8 cellular contexts compared by ENCODE assay signal in the genomic region with DNA sequence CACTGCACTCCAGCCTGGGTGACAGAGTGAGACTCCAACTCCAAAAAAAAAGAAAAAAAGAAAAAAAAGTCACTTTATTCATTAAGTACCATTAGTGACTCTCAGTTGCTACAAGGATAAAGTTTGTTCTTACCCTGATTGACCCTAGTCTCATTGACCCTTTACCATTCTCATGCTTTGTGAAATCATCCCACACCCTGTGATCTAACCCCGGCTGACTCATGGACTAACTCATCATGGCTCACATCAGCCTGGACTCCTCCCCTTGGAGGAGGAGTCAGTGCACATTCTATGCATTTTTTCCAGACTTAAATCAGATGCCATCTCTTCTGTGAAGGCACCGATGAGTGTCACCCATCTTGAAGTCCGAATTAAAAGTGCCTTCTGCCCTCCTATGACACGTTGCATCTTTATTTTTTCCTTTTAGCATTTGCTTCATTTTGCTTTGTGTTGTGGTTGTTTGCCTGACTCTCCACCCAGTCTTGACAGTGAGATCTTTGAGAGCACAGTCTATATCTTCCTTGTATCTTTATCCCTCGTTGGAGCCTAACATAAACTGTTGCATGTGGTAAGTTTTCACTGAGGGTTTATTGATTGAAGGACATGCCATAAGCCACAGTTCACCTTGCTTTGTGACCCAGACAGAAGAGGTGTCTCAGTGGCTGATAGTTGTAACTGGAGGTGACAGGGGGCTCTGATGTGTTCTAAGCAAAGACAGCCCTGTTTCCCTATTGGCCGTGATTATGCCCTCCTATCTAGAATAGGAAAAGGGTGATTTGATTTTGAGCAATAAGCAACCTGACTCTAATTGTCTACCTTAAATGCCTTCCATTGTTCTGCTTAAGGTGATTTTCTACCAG.
DNase-seq lines count a peak whose midpoint lies in the region; ATAC-seq lines count a peak whose summit lies in the region.

No MANE protein-coding gene starts in this region.

- H3K4me1 Mint-ChIP-seq in T-helper 1 cell treated with Interleukin-12 subunit alpha and Interleukin-12 subunit beta and Interleukin-4 antibody, amounts not matched to agents 30 μg/mL and 1 μg/mL, for 36 hours (ENCODE audit: low read depth), result peaks cover 35% of the 10 kb centered on the region

- no CpG with 5 or more reads among the region's 6 CpGs for WGBS in neuronal stem cell (ENCODE audit: extremely low coverage in 2 of 2, insufficient read length in 2 of 2, insufficient replicate concordance in 1 of 2), 2 donors

- no peak overlapping the region for H3K4me3 ChIP-seq in neuronal stem cell (ENCODE audit: low read length in 2 of 2)

- H3K36me3 ChIP-seq in neuronal stem cell (replicated peaks in 1 of 2; ENCODE audit: control insufficient read depth in 2 of 2, insufficient read depth in 2 of 2, low read length in 2 of 2), result no peaks in the 10 kb centered on the region

- H4K8ac ChIP-seq in neuronal stem cell (ENCODE audit: low read depth, low read length), result no peak overlapping the region

- H3K27me3 Mint-ChIP-seq in T-helper 1 cell treated with Interleukin-12 subunit alpha and Interleukin-12 subunit beta and Interleukin-4 antibody, amounts not matched to agents 30 μg/mL and 1 μg/mL, for 36 hours (ENCODE audit: low read depth), result no peaks in the 10 kb centered on the region

- H2BK120ac ChIP-seq in neuronal stem cell (ENCODE audit: low read depth, low read length), result no peak overlapping the region

- H4K91ac ChIP-seq in neuronal stem cell (ENCODE audit: low read depth, low read length, poor library complexity), result no peak overlapping the region

- peak overlapping the region; percentile 57 for H3K4me3 Mint-ChIP-seq in T-helper 1 cell treated with Interleukin-12 subunit alpha and Interleukin-12 subunit beta and Interleukin-4 antibody, amounts not matched to agents 30 μg/mL and 1 μg/mL, for 36 hours

- DNase-seq in EL (peak; percentile 98), dedifferentiated amniotic fluid mesenchymal stem cell (ENCODE audit: extremely low spot score) (peak; percentile 81), neuronal stem cell (ENCODE audit: low spot score) (peak; percentile 24), NCI-H1048 (lab: John Stamatoyannopoulos, UW) (no peak), cerebellar nuclear complex (lab: John Stamatoyannopoulos, UW) (no peak)

- H2BK15ac ChIP-seq in neuronal stem cell (ENCODE audit: low read length), result no peak overlapping the region

- no peak overlapping the region for H3K9ac ChIP-seq in neuronal stem cell (ENCODE audit: low read depth, low read length, poor library complexity)

- no peak overlapping the region for H3K4ac ChIP-seq in neuronal stem cell (ENCODE audit: low read length)

- H2AK5ac ChIP-seq in neuronal stem cell (ENCODE audit: low read depth, low read length), result no peak overlapping the region

- H2AFZ ChIP-seq in neuronal stem cell (ENCODE audit: low read length), result peak overlapping the region; percentile 8

- H3K14ac ChIP-seq in neuronal stem cell (ENCODE audit: low read length), result no peak overlapping the region

- no peak overlapping the region for H3K4me2 ChIP-seq in neuronal stem cell (ENCODE audit: insufficient read depth, low read length, poor library complexity, severe bottlenecking)

- H3K27ac Mint-ChIP-seq in T-helper 1 cell treated with Interleukin-12 subunit alpha and Interleukin-12 subunit beta and Interleukin-4 antibody, amounts not matched to agents 30 μg/mL and 1 μg/mL, for 36 hours, result peak overlapping the region; percentile 88

- H3K9me3 ChIP-seq in neuronal stem cell (replicated peaks in 1 of 2; ENCODE audit: control insufficient read depth in 2 of 2, insufficient read depth in 1 of 2, low read depth in 1 of 2, low read length in 2 of 2), result no peaks in the 10 kb centered on the region

- no peaks in the 10 kb centered on the region for H3K27me3 ChIP-seq in neuronal stem cell (ENCODE audit: control insufficient read depth in 3 of 3, insufficient read depth in 3 of 3, low read depth in 1 of 3, low read length in 3 of 3)

- H2BK12ac ChIP-seq in neuronal stem cell (ENCODE audit: low read length), result no peak overlapping the region

- H3K18ac ChIP-seq in neuronal stem cell (ENCODE audit: low read length), result no peak overlapping the region

- no peak overlapping the region for H3K23ac ChIP-seq in neuronal stem cell (ENCODE audit: low read depth, low read length, poor library complexity)

- H3K36me3 Mint-ChIP-seq in T-helper 1 cell treated with Interleukin-12 subunit alpha and Interleukin-12 subunit beta and Interleukin-4 antibody, amounts not matched to agents 30 μg/mL and 1 μg/mL, for 36 hours (ENCODE audit: low read depth), result peaks cover 16% of the 10 kb centered on the region

- no peaks in the 10 kb centered on the region for H3K79me1 ChIP-seq in neuronal stem cell (ENCODE audit: low read depth, low read length)

- no peak overlapping the region for H2BK5ac ChIP-seq in neuronal stem cell (ENCODE audit: low read length)

- peaks cover 0 to 6% of the 10 kb centered on the region in 2 donors for H3K4me1 ChIP-seq in neuronal stem cell (ENCODE audit: control insufficient read depth in 2 of 2, insufficient read depth in 1 of 2, low read depth in 1 of 2, low read length in 2 of 2)

- no peaks in the 10 kb centered on the region for H3K9me3 Mint-ChIP-seq in T-helper 1 cell treated with Interleukin-12 subunit alpha and Interleukin-12 subunit beta and Interleukin-4 antibody, amounts not matched to agents 30 μg/mL and 1 μg/mL, for 36 hours

- no peak overlapping the region for H3K27ac ChIP-seq in neuronal stem cell (replicated peaks; ENCODE audit: low read length)

- ATAC-seq in HG03159 (IDR thresholded peaks at IDR 0.05; ENCODE audit: unreplicated experiment) (peak; percentile 25), GM18519 (IDR thresholded peaks at IDR 0.05; ENCODE audit: low FRiP score, unreplicated experiment) (no peak)

Comparison
In these comparisons a context has a peak if more than half of its experiments do, and no peak if none do; other contexts are left out.
1. DNase-seq: peak in EL (single experiment), dedifferentiated amniotic fluid mesenchymal stem cell (single experiment) and neuronal stem cell (single experiment); none in NCI-H1048 (single experiment) and cerebellar nuclear complex (0 of 2).